Comparison of ENCODE assay signal across 14 cellular contexts in the genomic region with DNA sequence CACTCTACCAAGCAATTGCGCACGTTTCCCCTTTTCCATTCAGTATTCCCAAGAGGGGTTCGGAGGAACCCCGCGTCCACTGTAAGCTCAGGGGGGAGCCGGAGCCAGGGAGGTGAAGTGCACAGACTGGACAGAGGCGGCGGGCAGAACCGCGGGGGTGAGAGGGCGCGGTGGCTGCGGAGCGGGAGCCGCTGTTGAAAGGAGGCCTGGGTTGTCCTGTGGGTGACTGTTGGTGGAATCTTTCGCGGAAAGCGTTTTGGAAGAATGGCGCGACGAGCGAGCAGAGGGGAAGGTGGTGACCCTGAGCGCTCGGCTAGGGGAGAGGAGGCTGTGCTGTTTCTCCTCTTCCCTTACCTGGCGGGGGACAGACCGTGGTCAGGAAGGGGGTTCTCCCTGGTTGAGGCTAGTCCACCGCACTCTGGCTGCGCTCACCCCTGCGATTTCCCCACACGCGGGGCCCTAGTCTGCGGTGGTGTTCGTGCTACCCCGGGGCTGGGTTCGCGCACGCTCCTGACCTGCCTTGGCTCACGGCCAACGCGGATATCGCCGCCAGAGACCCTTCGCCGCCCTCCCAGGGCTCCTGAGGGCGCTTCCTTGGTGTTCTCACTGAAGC.
DNase-seq lines count a peak whose midpoint lies in the region; ATAC-seq and TF ChIP-seq lines count a peak whose summit lies in the region.
"Had no signal": no experiment of that assay in that cellular context is flagged by ENCODE, and none has a peak within 500 bp of the region (broad histone marks: within the 10 kb centered on the region; RNA-seq: fewer than 3 reads in every experiment).

No MANE protein-coding gene starts in this region.

- H3K4me3 ChIP-seq in H7 (ENCODE audit: insufficient read depth, low read depth, low read length) (peak overlapping the region; percentile 10; the same call in 1 of the 2 replicates), mammary epithelial cell (replicated peaks in 1 of 3; ENCODE audit: insufficient read depth in 1 of 3, low read depth in 2 of 3, low read length in 3 of 3) (no peak overlapping the region), prostate gland (no peak overlapping the region)
- H3K4me3 ChIP-seq: PC-9 had no signal

- no peaks in the 10 kb centered on the region for H4K20me1 ChIP-seq in mammary epithelial cell (ENCODE audit: insufficient read depth, low read length)

- peaks cover 11% of the 10 kb centered on the region for H3K4me1 ChIP-seq in mammary epithelial cell (ENCODE audit: insufficient read depth, low read length)
- no peaks in the 10 kb centered on the region for H3K4me1 ChIP-seq in prostate gland (replicated peaks)

- no TSS peak for BruUV-seq in mammary epithelial cell (replicated peaks; lab: Mats Ljungman, UMichigan)

- peaks cover 5% of the 10 kb centered on the region for H3K36me3 Mint-ChIP-seq in CD4-positive, alpha-beta T cell (ENCODE audit: low read depth)
- peaks cover 0 to 10% (median 0%) of the 10 kb centered on the region in 3 donors for H3K36me3 Mint-ChIP-seq in naive thymus-derived CD8-positive, alpha-beta T cell

- no peaks in the 10 kb centered on the region for H3K79me2 ChIP-seq in mammary epithelial cell (ENCODE audit: insufficient read depth, low read length)

- peaks cover 39% of the 10 kb centered on the region for H3K4me1 Mint-ChIP-seq in CD4-positive, alpha-beta T cell (ENCODE audit: low read depth)
- peaks cover 11 to 38% (median 35%) of the 10 kb centered on the region in 4 donors for H3K4me1 Mint-ChIP-seq in naive thymus-derived CD8-positive, alpha-beta T cell

- no peak overlapping the region for H2AFZ ChIP-seq in mammary epithelial cell (ENCODE audit: low read depth, low read length)
- H2AFZ ChIP-seq: PC-9 had no signal

- peaks cover 59% of the 10 kb centered on the region for H3K27me3 ChIP-seq in CD4-positive, alpha-beta T cell (ENCODE audit: control insufficient read depth, insufficient read depth, low read length)
- peaks cover 79% of the 10 kb centered on the region for H3K27me3 ChIP-seq in H7 (ENCODE audit: control insufficient read depth, insufficient read depth, low read length)
- peaks cover 42% of the 10 kb centered on the region for H3K27me3 ChIP-seq in mammary epithelial cell (ENCODE audit: insufficient read depth, low read length)
- peaks cover 19% of the 10 kb centered on the region for H3K27me3 ChIP-seq in prostate gland (replicated peaks; ENCODE audit: insufficient read depth)

- H3K27ac Mint-ChIP-seq in CD4-positive, alpha-beta T cell: no peak overlapping the region
- peak overlapping the region in 2 of 10 donors; percentile 25 to 45 for H3K27ac Mint-ChIP-seq in naive thymus-derived CD8-positive, alpha-beta T cell

- peak overlapping the region; percentile 37 for H3K4me2 ChIP-seq in mammary epithelial cell (ENCODE audit: insufficient read depth, low read depth, low read length)
- H3K4me2 ChIP-seq: PC-9 had no signal

- DNase-seq in CD4-positive, alpha-beta T cell: no peak
- DNase-seq in H7 (peak; percentile 63), mammary epithelial cell (no peak), omental fat pad (ENCODE audit: low spot score) (no peak), NK-92 (lab: John Stamatoyannopoulos, UW; ENCODE audit: unreplicated experiment) (no peak), prostate gland (ENCODE audit: low spot score) (no peak)
- DNase-seq in naive thymus-derived CD8-positive, alpha-beta T cell: peak in 6 of 10 donors; percentile 12 to 42 (median 27)
- DNase-seq: amniotic stem cell, DMS 273 treated with DMSO at 0.1 percent for 48 hours, esophagus squamous epithelium, left cardiac atrium, NCI-H2029 treated with DMSO at 0.1 percent for 48 hours, PC-9 had no signal

- intact Hi-C loops in CD4-positive, alpha-beta T cell (cut with DNase I, micrococcal nuclease): loop anchor here in 1 of 2 experiments (5.0 kb wide), 1 partner anchor 163 kb away; a partner anchor contains a TSS
- intact Hi-C loops in mammary epithelial cell (cut with micrococcal nuclease) (no loop called here), prostate gland (cut with DNase I) (no loop called here)

- CTCF ChIA-PET in CD4-positive, alpha-beta T cell (lab: Charles Lee): no interaction called here
- CTCF ChIA-PET in mammary epithelial cell (lab: Charles Lee; ENCODE audit: low non-redundant PET): no interaction called here

- H3K9ac ChIP-seq in mammary epithelial cell (ENCODE audit: insufficient read depth, low read length): no peak overlapping the region

- no peaks in the 10 kb centered on the region for H3K9me3 Mint-ChIP-seq in CD4-positive, alpha-beta T cell
- peaks cover 0 to 17% (median 5%) of the 10 kb centered on the region in 9 donors for H3K9me3 Mint-ChIP-seq in naive thymus-derived CD8-positive, alpha-beta T cell

- in situ Hi-C loops in mammary epithelial cell (cut with MboI; ENCODE audit: low sequenced_read_pairs in 2 of 2): no loop called here

- POLR2A ChIA-PET in CD4-positive, alpha-beta T cell (lab: Charles Lee): interaction anchor here (1.0 kb wide), 1 partner anchor 10 kb away, joined by 3 read pairs; no protein-coding TSS in a partner anchor
- POLR2A ChIA-PET in naive thymus-derived CD8-positive, alpha-beta T cell (lab: Charles Lee): no interaction called here

- no peaks in the 10 kb centered on the region for H3K9me3 ChIP-seq in CD4-positive, alpha-beta T cell (ENCODE audit: control insufficient read depth, low read length)
- H3K9me3 ChIP-seq in mammary epithelial cell (replicated peaks; ENCODE audit: insufficient read depth, low read length) (no peaks in the 10 kb centered on the region), prostate gland (no peaks in the 10 kb centered on the region)
- H3K9me3 ChIP-seq: esophagus squamous epithelium, right atrium auricular region had no signal

- peaks cover 89% of the 10 kb centered on the region for H3K27me3 Mint-ChIP-seq in CD4-positive, alpha-beta T cell
- peaks cover 40 to 100% (median 82%) of the 10 kb centered on the region in 5 donors for H3K27me3 Mint-ChIP-seq in naive thymus-derived CD8-positive, alpha-beta T cell

- peak overlapping the region; percentile 79 for H3K4me3 Mint-ChIP-seq in CD4-positive, alpha-beta T cell
- H3K4me3 Mint-ChIP-seq in naive thymus-derived CD8-positive, alpha-beta T cell: peak overlapping the region; percentile 61 to 90 (median 74)

- no peak for TF ChIP-seq POLR2A in prostate gland (IDR thresholded peaks at IDR 0.05)

- no peak overlapping the region for H3K27ac ChIP-seq in CD4-positive, alpha-beta T cell (ENCODE audit: low read depth, low read length)
- H3K27ac ChIP-seq in mammary epithelial cell (ENCODE audit: insufficient read depth, low read depth, low read length) (no peak overlapping the region), prostate gland (no peak overlapping the region)
- H3K27ac ChIP-seq: esophagus squamous epithelium, PC-9, right atrium auricular region had no signal

- TF ChIP-seq CTCF in CD4-positive, alpha-beta T cell (IDR thresholded peaks at IDR 0.05): no peak
- TF ChIP-seq CTCF in mammary epithelial cell (conservative IDR thresholded peaks at IDR 0.05 in 1 of 2, IDR thresholded peaks at IDR 0.05 in 1 of 2; ENCODE audit: extremely low read depth in 1 of 2, insufficient read depth in 1 of 2, low read depth in 1 of 2, low read length in 2 of 2): no peak
- TF ChIP-seq CTCF in omental fat pad (IDR thresholded peaks at IDR 0.05): no peak
- TF ChIP-seq CTCF in prostate gland (IDR thresholded peaks at IDR 0.05): no peak

- H3K36me3 ChIP-seq in H7 (replicated peaks; ENCODE audit: control insufficient read depth, insufficient read depth, low read length) (no peaks in the 10 kb centered on the region), mammary epithelial cell (ENCODE audit: insufficient read depth, low read length) (no peaks in the 10 kb centered on the region), prostate gland (no peaks in the 10 kb centered on the region)
- H3K36me3 ChIP-seq: esophagus squamous epithelium, right atrium auricular region had no signal

- ATAC-seq in CD4-positive, alpha-beta T cell (ENCODE audit: poor library complexity): no peak
- peak; percentile 17 to 24 for ATAC-seq in naive thymus-derived CD8-positive, alpha-beta T cell
- ATAC-seq in omental fat pad (ENCODE audit: low FRiP score): no peak
- ATAC-seq: left cardiac atrium had no signal

- WGBS in mammary epithelial cell (ENCODE audit: low coverage, missing lambda C conversion rate): 16% methylated on average over 34 of the region's 45 CpGs
- 9% methylated on average over 44 of the region's 45 CpGs for WGBS in prostate gland

- dilution Hi-C loops in mammary epithelial cell (cut with HindIII; ENCODE audit: low sequenced_read_pairs): no loop called here

Comparison
In these comparisons a context has a peak if more than half of its experiments do, and no peak if none do; other contexts are left out.
1. ATAC-seq: peak in naive thymus-derived CD8-positive, alpha-beta T cell (2 of 2); none in CD4-positive, alpha-beta T cell (single experiment) and omental fat pad (single experiment).
2. DNase-seq: peak in H7 (single experiment) and naive thymus-derived CD8-positive, alpha-beta T cell (6 of 10); none in CD4-positive, alpha-beta T cell (0 of 10), mammary epithelial cell (single experiment), omental fat pad (single experiment), NK-92 (single experiment) and prostate gland (single experiment).